Comparison of ENCODE assay signal across 17 cellular contexts in genomic region chr3:178703268-178703975, GRCh38.
DNase-seq lines count a peak whose midpoint lies in the region; ATAC-seq and TF ChIP-seq lines count a peak whose summit lies in the region.
"Had no signal": no experiment of that assay in that cellular context is flagged by ENCODE, and none has a peak within 500 bp of the region (broad histone marks: within the 10 kb centered on the region; RNA-seq: fewer than 3 reads in every experiment).

No MANE protein-coding gene starts in this region.

- no peak overlapping the region for H4K91ac ChIP-seq in mesenchymal stem cell (ENCODE audit: low read length)

- no peak overlapping the region for H2AK5ac ChIP-seq in mesenchymal stem cell (ENCODE audit: low read length, severe bottlenecking)

- H3K9me3 Mint-ChIP-seq in activated T-helper 2 cell treated with anti-CD3 and anti-CD28 coated beads, Interferon-gamma antibody, Interleukin-2, Interleukin-4, amounts not matched to agents 10 μg/mL and 5 μg/mL and 100 μg/mL, durations not matched to agents 14 hours and 24 hours and 36 hours, result peaks cover 8% of the 10 kb centered on the region
- peaks cover 2% of the 10 kb centered on the region for H3K9me3 Mint-ChIP-seq in activated CD8-positive, alpha-beta memory T cell treated with anti-CD3 and anti-CD28 coated beads, Interleukin-2, amount 10 ng/mL, durations not matched to agents 7 days and 5 days (ENCODE audit: low read depth)
- H3K9me3 Mint-ChIP-seq: activated CD8-positive, alpha-beta T cell treated with anti-CD3 and anti-CD28 coated beads for 36 hours had no signal

- H3K14ac ChIP-seq in mesenchymal stem cell (ENCODE audit: low read length in 2 of 2), result no peak overlapping the region

- H4K8ac ChIP-seq in mesenchymal stem cell (ENCODE audit: low read length), result no peak overlapping the region

- H3K36me3 ChIP-seq in MG63, result no peaks in the 10 kb centered on the region
- H3K36me3 ChIP-seq in mesenchymal stem cell (ENCODE audit: control insufficient read depth in 1 of 2, insufficient read depth in 2 of 2, low read depth in 1 of 2, low read length in 2 of 2), result no peaks in the 10 kb centered on the region
- H3K36me3 ChIP-seq: BLaER1, sigmoid colon, upper lobe of right lung had no signal

- peak overlapping the region in 1 of 2 experiments; percentile 57 for H3K18ac ChIP-seq in mesenchymal stem cell (ENCODE audit: low read depth in 1 of 2, low read length in 2 of 2)

- H3K4ac ChIP-seq in mesenchymal stem cell (ENCODE audit: low read depth in 1 of 2, low read length in 2 of 2), result no peak overlapping the region

- peak overlapping the region; percentile 42 for H2BK120ac ChIP-seq in mesenchymal stem cell (ENCODE audit: low read depth, low read length)

- peak; percentile 66 for DNase-seq in AG09309 (ENCODE audit: low read depth)
- peak; percentile 10 for DNase-seq in MG63
- peak; percentile 90 for DNase-seq in choroid plexus epithelial cell (ENCODE audit: low read depth)
- DNase-seq in mesenchymal stem cell, result peak; percentile 95
- DNase-seq in activated T-helper 2 cell treated with anti-CD3 and anti-CD28 coated beads, Interferon-gamma antibody, Interleukin-2, Interleukin-4, amounts not matched to agents 10 μg/mL and 5 μg/mL and 100 μg/mL, durations not matched to agents 14 hours and 24 hours and 36 hours (ENCODE audit: low spot score), result no peak
- no peak for DNase-seq in left ventricle myocardium superior
- no peak for DNase-seq in activated CD8-positive, alpha-beta memory T cell treated with anti-CD3 and anti-CD28 coated beads, Interleukin-2, amount 10 ng/mL, durations not matched to agents 7 days and 5 days
- DNase-seq: activated CD8-positive, alpha-beta T cell treated with anti-CD3 and anti-CD28 coated beads for 36 hours; effector CD4-positive, alpha-beta T cell; naive B cell; NCI-H187; sigmoid colon; upper lobe of right lung had no signal

- TF ChIP-seq CTCF in AG09309 (IDR thresholded peaks at IDR 0.05; ENCODE audit: control insufficient read depth, insufficient read depth, low read depth, low read length, missing control alignments) (peak; percentile 4), choroid plexus epithelial cell (conservative IDR thresholded peaks at IDR 0.05; ENCODE audit: low read depth, low read length) (peak; percentile 29)

- no peaks in the 10 kb centered on the region for H3K79me1 ChIP-seq in mesenchymal stem cell (replicated peaks; ENCODE audit: low read length, poor library complexity, severe bottlenecking)

- intact Hi-C loops in activated T-helper 2 cell treated with anti-CD3 and anti-CD28 coated beads, Interferon-gamma antibody, Interleukin-2, Interleukin-4, amounts not matched to agents 10 μg/mL and 5 μg/mL and 100 μg/mL, durations not matched to agents 14 hours and 24 hours and 36 hours (cut with micrococcal nuclease), result no loop called here
- intact Hi-C loops in left ventricle myocardium superior (cut with micrococcal nuclease), result no loop called here

- peaks cover 5% of the 10 kb centered on the region; the same call in 1 of the 2 replicates for H3K9me3 ChIP-seq in MG63
- peaks cover 1% of the 10 kb centered on the region for H3K9me3 ChIP-seq in mesenchymal stem cell (ENCODE audit: control insufficient read depth, low read length)
- H3K9me3 ChIP-seq: sigmoid colon, upper lobe of right lung had no signal

- no CpG with 5 or more reads among the region's 1 CpG for WGBS in mesenchymal stem cell

- H3K9ac ChIP-seq in mesenchymal stem cell (ENCODE audit: low read length), result no peak overlapping the region
- H3K9ac ChIP-seq: BLaER1 had no signal

- ATAC-seq in left ventricle myocardium superior, result no peak
- ATAC-seq in GM19463 (IDR thresholded peaks at IDR 0.05; ENCODE audit: unreplicated experiment), result no peak
- ATAC-seq in activated CD8-positive, alpha-beta memory T cell treated with anti-CD3 and anti-CD28 coated beads, Interleukin-2, amount 10 ng/mL, durations not matched to agents 7 days and 5 days, result no peak
- ATAC-seq: activated CD8-positive, alpha-beta T cell treated with anti-CD3 and anti-CD28 coated beads for 36 hours; activated naive CD4-positive, alpha-beta T cell treated with anti-CD3 and anti-CD28 coated beads, Interleukin-2, amount 50 U/mL, for 72 hours; upper lobe of right lung had no signal

- H3K23ac ChIP-seq in mesenchymal stem cell (ENCODE audit: low read length in 2 of 2), result no peak overlapping the region

- H3K27me3 ChIP-seq in MG63 (no peaks in the 10 kb centered on the region), mesenchymal stem cell (ENCODE audit: control insufficient read depth in 1 of 2, insufficient read depth in 1 of 2, low read length in 2 of 2) (no peaks in the 10 kb centered on the region)
- H3K27me3 ChIP-seq: BLaER1, sigmoid colon, upper lobe of right lung had no signal

- no peak overlapping the region for H3K27ac ChIP-seq in mesenchymal stem cell (ENCODE audit: low read length, poor library complexity, severe bottlenecking)
- H3K27ac ChIP-seq: BLaER1, upper lobe of right lung had no signal

- no peaks in the 10 kb centered on the region for H3K27me3 Mint-ChIP-seq in activated T-helper 2 cell treated with anti-CD3 and anti-CD28 coated beads, Interferon-gamma antibody, Interleukin-2, Interleukin-4, amounts not matched to agents 10 μg/mL and 5 μg/mL and 100 μg/mL, durations not matched to agents 14 hours and 24 hours and 36 hours (ENCODE audit: low read depth)
- no peaks in the 10 kb centered on the region for H3K27me3 Mint-ChIP-seq in activated CD8-positive, alpha-beta memory T cell treated with anti-CD3 and anti-CD28 coated beads, Interleukin-2, amount 10 ng/mL, durations not matched to agents 7 days and 5 days
- H3K27me3 Mint-ChIP-seq: activated CD8-positive, alpha-beta T cell treated with anti-CD3 and anti-CD28 coated beads for 36 hours; naive B cell had no signal

- H3K36me3 Mint-ChIP-seq in activated T-helper 2 cell treated with anti-CD3 and anti-CD28 coated beads, Interferon-gamma antibody, Interleukin-2, Interleukin-4, amounts not matched to agents 10 μg/mL and 5 μg/mL and 100 μg/mL, durations not matched to agents 14 hours and 24 hours and 36 hours (ENCODE audit: low read depth), result no peaks in the 10 kb centered on the region
- no peaks in the 10 kb centered on the region for H3K36me3 Mint-ChIP-seq in activated CD8-positive, alpha-beta memory T cell treated with anti-CD3 and anti-CD28 coated beads, Interleukin-2, amount 10 ng/mL, durations not matched to agents 7 days and 5 days

- H2AFZ ChIP-seq in mesenchymal stem cell (ENCODE audit: low read depth, low read length), result no peak overlapping the region

- H3K4me3 Mint-ChIP-seq in activated T-helper 2 cell treated with anti-CD3 and anti-CD28 coated beads, Interferon-gamma antibody, Interleukin-2, Interleukin-4, amounts not matched to agents 10 μg/mL and 5 μg/mL and 100 μg/mL, durations not matched to agents 14 hours and 24 hours and 36 hours (ENCODE audit: low read depth), result no peak overlapping the region
- H3K4me3 Mint-ChIP-seq in activated CD8-positive, alpha-beta memory T cell treated with anti-CD3 and anti-CD28 coated beads, Interleukin-2, amount 10 ng/mL, durations not matched to agents 7 days and 5 days, result no peak overlapping the region
- H3K4me3 Mint-ChIP-seq: activated CD8-positive, alpha-beta T cell treated with anti-CD3 and anti-CD28 coated beads for 36 hours; naive B cell; T-helper 1 cell treated with Interleukin-12 subunit alpha and Interleukin-12 subunit beta and Interleukin-4 antibody, amounts not matched to agents 30 μg/mL and 1 μg/mL, for 36 hours had no signal

- CTCF ChIA-PET in activated CD8-positive, alpha-beta memory T cell treated with anti-CD3 and anti-CD28 coated beads, Interleukin-2, amount 10 ng/mL, durations not matched to agents 7 days and 5 days (lab: Charles Lee), result no interaction called here

- H3K4me1 ChIP-seq in mesenchymal stem cell (ENCODE audit: control insufficient read depth, insufficient read depth, low read depth, low read length), result peaks cover 2% of the 10 kb centered on the region
- H3K4me1 ChIP-seq: upper lobe of right lung had no signal

- H2BK5ac ChIP-seq in mesenchymal stem cell (ENCODE audit: low read depth, low read length, poor library complexity, severe bottlenecking), result no peak overlapping the region

- H3K4me1 Mint-ChIP-seq in activated T-helper 2 cell treated with anti-CD3 and anti-CD28 coated beads, Interferon-gamma antibody, Interleukin-2, Interleukin-4, amounts not matched to agents 10 μg/mL and 5 μg/mL and 100 μg/mL, durations not matched to agents 14 hours and 24 hours and 36 hours (ENCODE audit: low read depth), result no peaks in the 10 kb centered on the region
- H3K4me1 Mint-ChIP-seq in activated CD8-positive, alpha-beta memory T cell treated with anti-CD3 and anti-CD28 coated beads, Interleukin-2, amount 10 ng/mL, durations not matched to agents 7 days and 5 days, result no peaks in the 10 kb centered on the region

- no peak overlapping the region for H2BK15ac ChIP-seq in mesenchymal stem cell (ENCODE audit: low read depth, poor library complexity, severe bottlenecking)

- H3K27ac Mint-ChIP-seq in activated T-helper 2 cell treated with anti-CD3 and anti-CD28 coated beads, Interferon-gamma antibody, Interleukin-2, Interleukin-4, amounts not matched to agents 10 μg/mL and 5 μg/mL and 100 μg/mL, durations not matched to agents 14 hours and 24 hours and 36 hours, result no peak overlapping the region
- no peak overlapping the region for H3K27ac Mint-ChIP-seq in activated CD8-positive, alpha-beta memory T cell treated with anti-CD3 and anti-CD28 coated beads, Interleukin-2, amount 10 ng/mL, durations not matched to agents 7 days and 5 days
- H3K27ac Mint-ChIP-seq: activated CD8-positive, alpha-beta T cell treated with anti-CD3 and anti-CD28 coated beads for 36 hours; activated naive CD4-positive, alpha-beta T cell treated with anti-CD3 and anti-CD28 coated beads, Interleukin-2, amount 50 U/mL, for 72 hours; naive B cell; T-helper 1 cell treated with Interleukin-12 subunit alpha and Interleukin-12 subunit beta and Interleukin-4 antibody, amounts not matched to agents 30 μg/mL and 1 μg/mL, for 36 hours had no signal

- no peak overlapping the region for H2BK12ac ChIP-seq in mesenchymal stem cell (ENCODE audit: low read length in 2 of 2)

- H3K4me3 ChIP-seq in AG09309 (ENCODE audit: control insufficient read depth, low read depth, low read length), result no peak overlapping the region
- H3K4me3 ChIP-seq in MG63, result no peak overlapping the region
- no peak overlapping the region for H3K4me3 ChIP-seq in choroid plexus epithelial cell (ENCODE audit: low read depth, low read length)
- H3K4me3 ChIP-seq in mesenchymal stem cell (ENCODE audit: insufficient read depth in 1 of 2, low read depth in 1 of 2, low read length in 2 of 2), result no peak overlapping the region
- H3K4me3 ChIP-seq: BLaER1, sigmoid colon, upper lobe of right lung had no signal

- H3K4me2 ChIP-seq in mesenchymal stem cell (ENCODE audit: low read length, poor library complexity, severe bottlenecking), result no peak overlapping the region
- H3K4me2 ChIP-seq: BLaER1 had no signal

Comparison
In these comparisons a context has a peak if more than half of its experiments do, and no peak if none do; other contexts are left out.
1. DNase-seq: peak in AG09309 (single experiment), MG63 (single experiment), choroid plexus epithelial cell (single experiment) and mesenchymal stem cell (single experiment); none in activated T-helper 2 cell treated with anti-CD3 and anti-CD28 coated beads, Interferon-gamma antibody, Interleukin-2, Interleukin-4, amounts not matched to agents 10 μg/mL and 5 μg/mL and 100 μg/mL, durations not matched to agents 14 hours and 24 hours and 36 hours (single experiment), left ventricle myocardium superior (single experiment) and activated CD8-positive, alpha-beta memory T cell treated with anti-CD3 and anti-CD28 coated beads, Interleukin-2, amount 10 ng/mL, durations not matched to agents 7 days and 5 days (single experiment).